12 cellular contexts compared by ENCODE assay signal in the genomic region with DNA sequence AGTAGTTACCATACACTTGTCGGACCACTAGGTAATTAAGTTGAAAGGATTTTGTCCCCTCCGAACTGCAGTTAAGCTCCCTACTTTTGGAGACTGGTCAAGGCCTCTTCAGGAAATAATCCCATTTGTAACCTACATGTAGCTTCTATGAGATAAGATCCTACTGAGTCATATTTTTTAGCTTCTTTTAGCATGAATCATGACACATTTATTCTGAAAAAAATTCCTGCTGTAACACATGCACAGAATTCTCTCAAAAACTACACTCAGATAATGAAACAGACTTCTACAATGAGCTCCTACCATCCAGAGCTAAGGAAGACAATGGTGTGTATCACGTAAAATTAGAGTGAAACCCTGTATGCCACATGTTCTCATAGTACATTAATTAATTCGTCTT.
DNase-seq lines count a peak whose midpoint lies in the region; ATAC-seq, FAIRE-seq and TF ChIP-seq lines count a peak whose summit lies in the region.
"Had no signal": no experiment of that assay in that cellular context is flagged by ENCODE, and none has a peak within 500 bp of the region (broad histone marks: within the 10 kb centered on the region; RNA-seq: fewer than 3 reads in every experiment).

No MANE protein-coding gene starts in this region.

- CTCF ChIA-PET in A549 (lab: Yijun Ruan, JAX): interaction anchor here (1.0 to 1.5 kb wide), 4 partner anchors 11 to 748 kb away, joined by 3 to 8 read pairs (median 3); no protein-coding TSS in a partner anchor

- no peaks in the 10 kb centered on the region for H4K20me1 ChIP-seq in hepatocyte (ENCODE audit: insufficient read depth, poor library complexity, severe bottlenecking)

- H3K27me3 Mint-ChIP-seq in activated naive CD8-positive, alpha-beta T cell treated with anti-CD3 and anti-CD28 coated beads, Interleukin-2, amount 50 U/mL, for 24 hours: no peaks in the 10 kb centered on the region

- no peak for TF ChIP-seq CTCF in A549 (IDR thresholded peaks at IDR 0.05)
- TF ChIP-seq CTCF in hepatocyte (IDR thresholded peaks at IDR 0.05; ENCODE audit: poor library complexity): no peak

- H3K4me3 ChIP-seq in A549: 0 out of 3 replicates have a peak overlapping the region, but pooled peaks have one; percentile 14
- no peak overlapping the region for H3K4me3 ChIP-seq in hepatocyte
- H3K4me3 ChIP-seq: body of pancreas, heart left ventricle, mucosa of descending colon had no signal

- peak; percentile 47 to 48 for DNase-seq in A549 (ENCODE audit: low read depth in 1 of 2, low spot score in 1 of 2)
- peak; percentile 51 for DNase-seq in GM04504 (ENCODE audit: low read depth)
- DNase-seq in activated naive CD8-positive, alpha-beta T cell treated with anti-CD3 and anti-CD28 coated beads, Interleukin-2, amount 50 U/mL, for 24 hours: no peak
- DNase-seq in hepatocyte (ENCODE audit: low spot score): peak; percentile 33
- DNase-seq in NCI-H526 treated with DMSO at 0.1 percent for 48 hours (lab: John Stamatoyannopoulos, UW): no peak
- DNase-seq: body of pancreas, heart left ventricle, mucosa of descending colon, NCI-H146 had no signal

- 40% methylated on average over 4 of the region's 4 CpGs for WGBS in A549 (ENCODE audit: missing lambda C conversion rate)
- 63% methylated on average over 4 of the region's 4 CpGs for WGBS in hepatocyte (ENCODE audit: low lambda C conversion rate, missing lambda C conversion rate)

- H3K9me3 ChIP-seq in A549 (no peaks in the 10 kb centered on the region), hepatocyte (ENCODE audit: low read depth) (no peaks in the 10 kb centered on the region)
- H3K9me3 ChIP-seq: body of pancreas, heart left ventricle, mucosa of descending colon had no signal

- POLR2A ChIA-PET in A549 (lab: Yijun Ruan, JAX): no interaction called here

- no peak for TF ChIP-seq RAD21 in A549 (conservative IDR thresholded peaks at IDR 0.05 in 1 of 2, IDR thresholded peaks at IDR 0.05 in 1 of 2)

- no peaks in the 10 kb centered on the region for H3K9me3 Mint-ChIP-seq in activated naive CD8-positive, alpha-beta T cell treated with anti-CD3 and anti-CD28 coated beads, Interleukin-2, amount 50 U/mL, for 24 hours

- no peaks in the 10 kb centered on the region for H3K36me3 ChIP-seq in hepatocyte (replicated peaks; ENCODE audit: insufficient read depth, low read depth)

- H3K4me1 ChIP-seq in A549: peaks cover 46% of the 10 kb centered on the region
- H3K4me1 ChIP-seq in hepatocyte (ENCODE audit: insufficient read depth): no peaks in the 10 kb centered on the region
- H3K4me1 ChIP-seq: body of pancreas, heart left ventricle had no signal

- H3K4me1 Mint-ChIP-seq in activated naive CD8-positive, alpha-beta T cell treated with anti-CD3 and anti-CD28 coated beads, Interleukin-2, amount 50 U/mL, for 24 hours: peaks cover 8% of the 10 kb centered on the region

- TF ChIP-seq POLR2A in A549 (IDR thresholded peaks at IDR 0.05; ENCODE audit: low read length): no peak

- ATAC-seq in A549: peak; percentile 89 to 90
- ATAC-seq in activated naive CD8-positive, alpha-beta T cell treated with anti-CD3 and anti-CD28 coated beads, Interleukin-2, amount 50 U/mL, for 24 hours: no peak
- no peak for ATAC-seq in GM21381 (IDR thresholded peaks at IDR 0.05; ENCODE audit: unreplicated experiment)
- no peak for ATAC-seq in GM18858 (IDR thresholded peaks at IDR 0.05; ENCODE audit: unreplicated experiment)
- no peak for ATAC-seq in activated CD4-positive, CD25-positive, alpha-beta regulatory T cell treated with anti-CD3 and anti-CD28 coated beads, Interleukin-2, amount 50 U/mL, for 24 hours
- ATAC-seq: body of pancreas, heart left ventricle, mucosa of descending colon had no signal

- peaks cover 69% of the 10 kb centered on the region for H3K36me3 Mint-ChIP-seq in activated naive CD8-positive, alpha-beta T cell treated with anti-CD3 and anti-CD28 coated beads, Interleukin-2, amount 50 U/mL, for 24 hours (ENCODE audit: low read depth)

- H3K27ac ChIP-seq in A549 (peak overlapping the region; percentile 74 to 86), hepatocyte (peak overlapping the region; percentile 23)
- H3K27ac ChIP-seq: body of pancreas, heart left ventricle had no signal

- no peaks in the 10 kb centered on the region for H3K79me2 ChIP-seq in hepatocyte

- no peak overlapping the region for H2AFZ ChIP-seq in hepatocyte

- no peaks in the 10 kb centered on the region for H3K9me2 ChIP-seq in hepatocyte (replicated peaks; ENCODE audit: insufficient read depth)

- H3K4me2 ChIP-seq in A549 (peak overlapping the region; percentile 87), hepatocyte (peak overlapping the region; percentile 18)

- H3K27ac Mint-ChIP-seq in activated naive CD8-positive, alpha-beta T cell treated with anti-CD3 and anti-CD28 coated beads, Interleukin-2, amount 50 U/mL, for 24 hours: peak overlapping the region; percentile 62

- no peak for TF ChIP-seq EP300 in A549 (IDR thresholded peaks at IDR 0.05)

- H3K4me3 Mint-ChIP-seq in activated naive CD8-positive, alpha-beta T cell treated with anti-CD3 and anti-CD28 coated beads, Interleukin-2, amount 50 U/mL, for 24 hours: no peak overlapping the region

- no peak for FAIRE-seq in A549 (lab: Jason Lieb, UNC)

- no peaks in the 10 kb centered on the region for H3K27me3 ChIP-seq in hepatocyte
- H3K27me3 ChIP-seq: body of pancreas, heart left ventricle had no signal

TF ChIP-seq in A549, 52 proteins besides CTCF, POLR2A, EP300 and RAD21:
- TF ChIP-seq FOSB (CRISPR knock-in tag; IDR thresholded peaks at IDR 0.05): no peak
- no peak for TF ChIP-seq EHF (CRISPR knock-in tag; IDR thresholded peaks at IDR 0.05)
- peak; percentile 78 for TF ChIP-seq FOSL2 (IDR thresholded peaks at IDR 0.05)
- peak; percentile 87 for TF ChIP-seq FOSL2 (CRISPR knock-in tag; IDR thresholded peaks at IDR 0.05)
- TF ChIP-seq JUNB (IDR thresholded peaks at IDR 0.05): peak; percentile 84
- 0 out of 5 replicates have a peak, but pooled peaks of 1 of the 2 experiments have one; percentile 21 for TF ChIP-seq JUN (IDR thresholded peaks at IDR 0.05)
- TF ChIP-seq MAFK (IDR thresholded peaks at IDR 0.05; ENCODE audit: partially characterized antibody): peak; percentile 7
- TF ChIP-seq MAX (IDR thresholded peaks at IDR 0.05): peak; percentile 33; the same call in 1 of the 2 replicates
- peak; percentile 85 for TF ChIP-seq GATA3 (IDR thresholded peaks at IDR 0.05; ENCODE audit: borderline replicate concordance)

Comparison
In these comparisons a context has a peak if more than half of its experiments do, and no peak if none do; other contexts are left out.
1. ATAC-seq: peak in A549 (2 of 2); none in activated naive CD8-positive, alpha-beta T cell treated with anti-CD3 and anti-CD28 coated beads, Interleukin-2, amount 50 U/mL, for 24 hours (single experiment), GM21381 (single experiment), GM18858 (single experiment) and activated CD4-positive, CD25-positive, alpha-beta regulatory T cell treated with anti-CD3 and anti-CD28 coated beads, Interleukin-2, amount 50 U/mL, for 24 hours (0 of 2).
2. DNase-seq: peak in A549 (2 of 2), GM04504 (single experiment) and hepatocyte (single experiment); none in activated naive CD8-positive, alpha-beta T cell treated with anti-CD3 and anti-CD28 coated beads, Interleukin-2, amount 50 U/mL, for 24 hours (single experiment) and NCI-H526 treated with DMSO at 0.1 percent for 48 hours (single experiment).